In the genomic region with DNA sequence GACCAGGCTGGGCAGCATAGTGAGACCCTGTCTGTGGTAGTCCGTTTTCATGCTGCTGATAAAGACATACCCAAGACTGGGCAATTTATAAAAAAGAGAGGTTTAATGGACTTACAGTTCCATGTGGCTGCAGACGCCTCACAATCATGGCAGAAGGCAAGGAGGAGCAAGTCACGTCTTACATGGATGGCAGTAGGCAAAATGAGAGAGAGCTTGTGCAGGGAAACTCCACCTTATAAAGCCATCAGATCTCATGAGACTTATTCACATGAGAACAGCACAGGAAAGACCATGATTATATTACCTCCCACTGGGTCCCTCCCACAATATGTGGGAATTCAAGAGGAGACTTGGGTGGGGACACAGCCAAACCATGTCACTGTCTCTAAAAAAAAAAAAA, we compare ENCODE assay signal across 7 cellular contexts. TPM values are rescaled to one million over a fixed set of nuclear protein-coding genes. Genes with fewer than 3 reads are reported as not detected.
A peak's percentile ranks its signal among the peaks of the same experiment; 100 is the strongest.
DNase-seq lines count a peak whose midpoint lies in the region; ATAC-seq lines count a peak whose summit lies in the region.
"Not testable (repeated sequence)": the region's sequence is repeated elsewhere in the genome, so short reads cannot be mapped to it uniquely, and the experiment has no call there.

No MANE protein-coding gene starts in this region.

- not testable (repeated sequence) for H3K27me3 ChIP-seq in naive thymus-derived CD4-positive, alpha-beta T cell (ENCODE audit: control insufficient read depth in 2 of 2, insufficient read depth in 2 of 2, low read length in 2 of 2)

- not testable (repeated sequence) for H3K9me3 ChIP-seq in naive thymus-derived CD4-positive, alpha-beta T cell (ENCODE audit: control insufficient read depth in 2 of 3, low read length in 3 of 3)

- peak overlapping the region in 2 of 4 donors; percentile 61 to 82 for H3K4me3 Mint-ChIP-seq in IgD-negative memory B cell
- H3K4me3 Mint-ChIP-seq in activated CD4-positive, alpha-beta T cell treated with anti-CD3 and anti-CD28 coated beads for 36 hours; activated CD8-positive, alpha-beta memory T cell treated with anti-CD3 and anti-CD28 coated beads, Interleukin-2, amount 10 ng/mL, durations not matched to agents 7 days and 5 days; stimulated activated naive B cell treated with anti-CD40 and anti-IgM and Interleukin-4, amounts not matched to agents 10 μg/mL and 1 μg/mL and 100 μg/mL, for 72 hours: not testable (repeated sequence)
- H3K4me3 Mint-ChIP-seq in activated naive CD4-positive, alpha-beta T cell treated with anti-CD3 and anti-CD28 coated beads, Interleukin-2, amount 50 U/mL, for 24 hours, result peak overlapping the region; percentile 61
- H3K4me3 Mint-ChIP-seq in central memory CD8-positive, alpha-beta T cell, result peak overlapping the region; percentile 59
- H3K4me3 Mint-ChIP-seq in naive thymus-derived CD4-positive, alpha-beta T cell, result peak overlapping the region in 9 of 10 donors; percentile 49 to 89 (median 65)

- POLR2A ChIA-PET in activated CD4-positive, alpha-beta T cell treated with anti-CD3 and anti-CD28 coated beads for 36 hours (lab: Charles Lee), result not testable (repeated sequence)
- POLR2A ChIA-PET in naive thymus-derived CD4-positive, alpha-beta T cell (lab: Charles Lee), result interaction anchor here (0.6 to 0.7 kb wide), 2 partner anchors 24 to 28 kb away, joined by 3 read pairs; no protein-coding TSS in a partner anchor

- not testable (repeated sequence) for H3K27ac ChIP-seq in naive thymus-derived CD4-positive, alpha-beta T cell (ENCODE audit: low read depth, low read length)

- peaks cover 40 to 46% of the 10 kb centered on the region in 2 donors for H3K4me1 ChIP-seq in naive thymus-derived CD4-positive, alpha-beta T cell (ENCODE audit: control insufficient read depth in 2 of 2, insufficient read depth in 2 of 2, low read length in 2 of 2)

- H3K27me3 Mint-ChIP-seq in IgD-negative memory B cell; activated CD4-positive, alpha-beta T cell treated with anti-CD3 and anti-CD28 coated beads for 36 hours; activated CD8-positive, alpha-beta memory T cell treated with anti-CD3 and anti-CD28 coated beads, Interleukin-2, amount 10 ng/mL, durations not matched to agents 7 days and 5 days; activated naive CD4-positive, alpha-beta T cell treated with anti-CD3 and anti-CD28 coated beads, Interleukin-2, amount 50 U/mL, for 24 hours; central memory CD8-positive, alpha-beta T cell; naive thymus-derived CD4-positive, alpha-beta T cell; stimulated activated naive B cell treated with anti-CD40 and anti-IgM and Interleukin-4, amounts not matched to agents 10 μg/mL and 1 μg/mL and 100 μg/mL, for 72 hours: not testable (repeated sequence)

- not testable (repeated sequence) for H3K9me3 Mint-ChIP-seq in IgD-negative memory B cell; activated CD4-positive, alpha-beta T cell treated with anti-CD3 and anti-CD28 coated beads for 36 hours (ENCODE audit: low read depth); activated naive CD4-positive, alpha-beta T cell treated with anti-CD3 and anti-CD28 coated beads, Interleukin-2, amount 50 U/mL, for 24 hours; central memory CD8-positive, alpha-beta T cell; stimulated activated naive B cell treated with anti-CD40 and anti-IgM and Interleukin-4, amounts not matched to agents 10 μg/mL and 1 μg/mL and 100 μg/mL, for 72 hours
- peaks cover 12% of the 10 kb centered on the region for H3K9me3 Mint-ChIP-seq in activated CD8-positive, alpha-beta memory T cell treated with anti-CD3 and anti-CD28 coated beads, Interleukin-2, amount 10 ng/mL, durations not matched to agents 7 days and 5 days (ENCODE audit: low read depth)
- H3K9me3 Mint-ChIP-seq in naive thymus-derived CD4-positive, alpha-beta T cell, result peaks cover 0 to 16% (median 5%) of the 10 kb centered on the region in 11 donors

- not testable (repeated sequence) for DNase-seq in activated CD4-positive, alpha-beta T cell treated with anti-CD3 and anti-CD28 coated beads for 36 hours; activated CD8-positive, alpha-beta memory T cell treated with anti-CD3 and anti-CD28 coated beads, Interleukin-2, amount 10 ng/mL, durations not matched to agents 7 days and 5 days; central memory CD8-positive, alpha-beta T cell (ENCODE audit: low spot score in 2 of 2); naive thymus-derived CD4-positive, alpha-beta T cell; stimulated activated naive B cell treated with anti-CD40 and anti-IgM and Interleukin-4, amounts not matched to agents 10 μg/mL and 1 μg/mL and 100 μg/mL, for 72 hours

- CTCF ChIA-PET in activated CD4-positive, alpha-beta T cell treated with anti-CD3 and anti-CD28 coated beads for 36 hours (lab: Charles Lee), result interaction anchor here (0.7 to 1.0 kb wide), 3 partner anchors 14 to 28 kb away, joined by 3 to 4 read pairs (median 3); partner anchors contain the start of gene TRAF5
- CTCF ChIA-PET in activated CD8-positive, alpha-beta memory T cell treated with anti-CD3 and anti-CD28 coated beads, Interleukin-2, amount 10 ng/mL, durations not matched to agents 7 days and 5 days (lab: Charles Lee), result interaction anchor here (1.2 to 1.4 kb wide), 3 partner anchors 24 to 477 kb away, joined by 4 to 5 read pairs (median 4); no protein-coding TSS in a partner anchor
- CTCF ChIA-PET in naive thymus-derived CD4-positive, alpha-beta T cell (lab: Charles Lee), result interaction anchor here (1.9 kb wide), 1 partner anchor 29 kb away, joined by 10 read pairs; no protein-coding TSS in a partner anchor

- intact Hi-C loops in activated CD4-positive, alpha-beta T cell treated with anti-CD3 and anti-CD28 coated beads for 36 hours (cut with DNase I, micrococcal nuclease), result loop anchor here in 1 of 2 experiments (2.0 kb wide), 1 partner anchor 17 kb away; no protein-coding TSS in a partner anchor
- intact Hi-C loops in naive thymus-derived CD4-positive, alpha-beta T cell (cut with micrococcal nuclease), result not testable (repeated sequence)

- not testable (repeated sequence) for ATAC-seq in activated CD4-positive, alpha-beta T cell treated with anti-CD3 and anti-CD28 coated beads for 36 hours; activated CD8-positive, alpha-beta memory T cell treated with anti-CD3 and anti-CD28 coated beads, Interleukin-2, amount 10 ng/mL, durations not matched to agents 7 days and 5 days; central memory CD8-positive, alpha-beta T cell (replicated peaks; ENCODE audit: extremely low read depth, poor library complexity, severe bottlenecking); naive thymus-derived CD4-positive, alpha-beta T cell; stimulated activated naive B cell treated with anti-CD40 and anti-IgM and Interleukin-4, amounts not matched to agents 10 μg/mL and 1 μg/mL and 100 μg/mL, for 72 hours (replicated peaks)

- H3K27ac Mint-ChIP-seq in IgD-negative memory B cell, result peak overlapping the region; percentile 68 to 82 (median 69)
- H3K27ac Mint-ChIP-seq in activated CD4-positive, alpha-beta T cell treated with anti-CD3 and anti-CD28 coated beads for 36 hours, result peak overlapping the region; percentile 78
- peak overlapping the region; percentile 56 for H3K27ac Mint-ChIP-seq in activated CD8-positive, alpha-beta memory T cell treated with anti-CD3 and anti-CD28 coated beads, Interleukin-2, amount 10 ng/mL, durations not matched to agents 7 days and 5 days
- H3K27ac Mint-ChIP-seq in activated naive CD4-positive, alpha-beta T cell treated with anti-CD3 and anti-CD28 coated beads, Interleukin-2, amount 50 U/mL, for 24 hours, result peak overlapping the region; percentile 85
- peak overlapping the region; percentile 77 for H3K27ac Mint-ChIP-seq in central memory CD8-positive, alpha-beta T cell (ENCODE audit: low read depth)
- H3K27ac Mint-ChIP-seq in naive thymus-derived CD4-positive, alpha-beta T cell, result peak overlapping the region in 7 of 9 donors; percentile 61 to 90 (median 85)
- peak overlapping the region; percentile 85 for H3K27ac Mint-ChIP-seq in stimulated activated naive B cell treated with anti-CD40 and anti-IgM and Interleukin-4, amounts not matched to agents 10 μg/mL and 1 μg/mL and 100 μg/mL, for 72 hours

- peaks cover 53 to 58% (median 55%) of the 10 kb centered on the region in 3 donors for H3K4me1 Mint-ChIP-seq in IgD-negative memory B cell
- H3K4me1 Mint-ChIP-seq in activated CD4-positive, alpha-beta T cell treated with anti-CD3 and anti-CD28 coated beads for 36 hours, result peaks cover 84% of the 10 kb centered on the region
- H3K4me1 Mint-ChIP-seq in activated CD8-positive, alpha-beta memory T cell treated with anti-CD3 and anti-CD28 coated beads, Interleukin-2, amount 10 ng/mL, durations not matched to agents 7 days and 5 days, result peaks cover 58% of the 10 kb centered on the region
- H3K4me1 Mint-ChIP-seq in activated naive CD4-positive, alpha-beta T cell treated with anti-CD3 and anti-CD28 coated beads, Interleukin-2, amount 50 U/mL, for 24 hours, result peaks cover 95% of the 10 kb centered on the region
- H3K4me1 Mint-ChIP-seq in central memory CD8-positive, alpha-beta T cell, result peaks cover 65% of the 10 kb centered on the region
- peaks cover 47 to 84% (median 75%) of the 10 kb centered on the region in 7 donors for H3K4me1 Mint-ChIP-seq in naive thymus-derived CD4-positive, alpha-beta T cell
- peaks cover 52 to 74% of the 10 kb centered on the region in 2 donors for H3K4me1 Mint-ChIP-seq in stimulated activated naive B cell treated with anti-CD40 and anti-IgM and Interleukin-4, amounts not matched to agents 10 μg/mL and 1 μg/mL and 100 μg/mL, for 72 hours

- H3K36me3 ChIP-seq in naive thymus-derived CD4-positive, alpha-beta T cell (ENCODE audit: control insufficient read depth in 2 of 3, insufficient read depth in 3 of 3, low read length in 3 of 3), result peaks cover 0 to 13% (median 4%) of the 10 kb centered on the region in 3 experiments

- not testable (repeated sequence) for H3K36me3 Mint-ChIP-seq in IgD-negative memory B cell
- H3K36me3 Mint-ChIP-seq in activated CD4-positive, alpha-beta T cell treated with anti-CD3 and anti-CD28 coated beads for 36 hours (ENCODE audit: low read depth), result peaks cover 47% of the 10 kb centered on the region
- H3K36me3 Mint-ChIP-seq in activated CD8-positive, alpha-beta memory T cell treated with anti-CD3 and anti-CD28 coated beads, Interleukin-2, amount 10 ng/mL, durations not matched to agents 7 days and 5 days, result peaks cover 64% of the 10 kb centered on the region
- peaks cover 13% of the 10 kb centered on the region for H3K36me3 Mint-ChIP-seq in activated naive CD4-positive, alpha-beta T cell treated with anti-CD3 and anti-CD28 coated beads, Interleukin-2, amount 50 U/mL, for 24 hours
- peaks cover 20% of the 10 kb centered on the region for H3K36me3 Mint-ChIP-seq in central memory CD8-positive, alpha-beta T cell (ENCODE audit: insufficient read depth)
- H3K36me3 Mint-ChIP-seq in naive thymus-derived CD4-positive, alpha-beta T cell, result peaks cover 8 to 60% (median 31%) of the 10 kb centered on the region in 5 donors
- peaks cover 33 to 51% of the 10 kb centered on the region in 2 donors for H3K36me3 Mint-ChIP-seq in stimulated activated naive B cell treated with anti-CD40 and anti-IgM and Interleukin-4, amounts not matched to agents 10 μg/mL and 1 μg/mL and 100 μg/mL, for 72 hours

- H3K4me3 ChIP-seq in naive thymus-derived CD4-positive, alpha-beta T cell (ENCODE audit: low read length), result not testable (repeated sequence)

RNA-seq across cellular contexts. Expression of gene TRAF5, which starts 25.4 kb away (rescaled TPM):
- 78.6 TPM for polyA plus RNA-seq in IgD-negative memory B cell
- 10 to 100 TPM; 28.0 to 32.2 TPM for total RNA-seq in activated CD4-positive, alpha-beta T cell treated with anti-CD3 and anti-CD28 coated beads for 36 hours
- total RNA-seq in activated CD8-positive, alpha-beta memory T cell treated with anti-CD3 and anti-CD28 coated beads, Interleukin-2, amount 10 ng/mL, durations not matched to agents 7 days and 5 days, result 10 to 100 TPM; 49.7 to 63.2 TPM
- total RNA-seq in naive thymus-derived CD4-positive, alpha-beta T cell, result 10 to 100 TPM; 36.2 to 72.2 (median 55.8) TPM
- polyA plus RNA-seq in naive thymus-derived CD4-positive, alpha-beta T cell, result 10 to 100 TPM; 19.1 to 29.0 TPM
